8 cellular contexts compared by ENCODE assay signal in genomic region chr11:44568706-44569473, GRCh38. TPM values are rescaled to one million over a fixed set of nuclear protein-coding genes. Genes with fewer than 3 reads are reported as not detected.
DNase-seq lines count a peak whose midpoint lies in the region; ATAC-seq and TF ChIP-seq lines count a peak whose summit lies in the region.

No MANE protein-coding gene starts in this region.

- peak overlapping the region; percentile 95 for H3K27ac ChIP-seq in DND-41 (ENCODE audit: low read length)
- peak overlapping the region; percentile 50 for H3K27ac ChIP-seq in Karpas-422 (ENCODE audit: low read length)

- H3K9me3 Mint-ChIP-seq in naive B cell: no peaks in the 10 kb centered on the region

- peaks cover 8 to 9% of the 10 kb centered on the region in 2 donors for H3K36me3 Mint-ChIP-seq in naive B cell

- peak; percentile 68 for ATAC-seq in DND-41 (ENCODE audit: insufficient read depth, low read depth)
- ATAC-seq in GM21717 (IDR thresholded peaks at IDR 0.05; ENCODE audit: unreplicated experiment): peak; percentile 47
- peak; percentile 45 to 56 for ATAC-seq in naive B cell (ENCODE audit: low read depth in 2 of 2)

- H3K27me3 Mint-ChIP-seq in naive B cell: no peaks in the 10 kb centered on the region

- peaks cover 93% of the 10 kb centered on the region for H3K4me1 ChIP-seq in DND-41 (ENCODE audit: insufficient read depth, low read length)
- H3K4me1 ChIP-seq in Karpas-422 (ENCODE audit: low read length): peaks cover 49% of the 10 kb centered on the region
- peaks cover 7% of the 10 kb centered on the region for H3K4me1 ChIP-seq in HAP-1

- H2AFZ ChIP-seq in DND-41 (ENCODE audit: low read depth, low read length): no peak overlapping the region
- no peak overlapping the region for H2AFZ ChIP-seq in Karpas-422 (ENCODE audit: low read length)

- H3K4me3 ChIP-seq in DND-41 (ENCODE audit: low read depth in 1 of 2, low read length in 2 of 2): peak overlapping the region; percentile 13 to 96; a peak in 3 of 4 replicates
- peak overlapping the region; percentile 43; the same call in 1 of the 2 replicates for H3K4me3 ChIP-seq in Karpas-422 (ENCODE audit: low read length)
- H3K4me3 ChIP-seq in HAP-1: no peak overlapping the region

- peak overlapping the region; percentile 75 to 94 (median 91) for H3K4me3 Mint-ChIP-seq in naive B cell

- DNase-seq in DND-41 (peak; percentile 92), Karpas-422 (no peak), dermis microvascular lymphatic vessel endothelial cell (ENCODE audit: low read depth in 2 of 2) (peak; percentile 68 to 97), naive B cell (peak; percentile 81), HAP-1 (ENCODE audit: low spot score in 2 of 2) (no peak)
- peak; percentile 90 to 94 for DNase-seq in activated CD4-positive, alpha-beta T cell treated with anti-CD3 and anti-CD28 coated beads, Interleukin-2, amount 50 U/mL, for 48 hours
- peak; percentile 31 to 67 (median 54) for DNase-seq in stimulated activated naive CD4-positive, alpha-beta T cell (lab: John Stamatoyannopoulos, UW)

- peaks cover 69 to 94% (median 88%) of the 10 kb centered on the region in 3 donors for H3K4me1 Mint-ChIP-seq in naive B cell

- in situ Hi-C loops in HAP-1 (cut with MboI; ENCODE audit: low sequenced_read_pairs): no loop called here

- peak overlapping the region; percentile 86 to 98 (median 93) for H3K27ac Mint-ChIP-seq in naive B cell

- H4K20me1 ChIP-seq in DND-41 (ENCODE audit: insufficient read depth, low read length) (peaks cover 30% of the 10 kb centered on the region), Karpas-422 (ENCODE audit: insufficient read depth, low read depth, low read length) (0 out of 2 replicates have a peak, but pooled peaks cover 6% of the 10 kb centered on the region)

- H3K79me2 ChIP-seq in DND-41 (ENCODE audit: insufficient read depth, low read length): peaks cover 80% of the 10 kb centered on the region
- H3K79me2 ChIP-seq in Karpas-422 (ENCODE audit: low read length): peaks cover 6% of the 10 kb centered on the region; the same call in 1 of the 2 replicates

- H3K4me2 ChIP-seq in DND-41 (ENCODE audit: insufficient read depth, low read length) (peak overlapping the region; percentile 85), Karpas-422 (ENCODE audit: low read depth, low read length, poor library complexity, severe bottlenecking) (peak overlapping the region; percentile 16)

- H3K36me3 ChIP-seq in DND-41 (ENCODE audit: insufficient read depth, low read length) (peaks cover 48% of the 10 kb centered on the region), Karpas-422 (ENCODE audit: insufficient read depth, low read length) (no peaks in the 10 kb centered on the region), HAP-1 (replicated peaks) (no peaks in the 10 kb centered on the region)

- H3K9me3 ChIP-seq in DND-41 (ENCODE audit: insufficient read depth, low read length, severe bottlenecking) (no peaks in the 10 kb centered on the region), Karpas-422 (ENCODE audit: low read length) (no peaks in the 10 kb centered on the region), HAP-1 (no peaks in the 10 kb centered on the region)

- TF ChIP-seq CTCF in DND-41 (IDR thresholded peaks at IDR 0.05; ENCODE audit: borderline replicate concordance, extremely low read depth, low read length, poor library complexity, severe bottlenecking): no peak

- H3K27me3 ChIP-seq in DND-41 (ENCODE audit: insufficient read depth, low read length, poor library complexity) (no peaks in the 10 kb centered on the region), Karpas-422 (ENCODE audit: low read length) (no peaks in the 10 kb centered on the region), HAP-1 (ENCODE audit: low read depth) (no peaks in the 10 kb centered on the region)

- peak overlapping the region; percentile 82 for H3K9ac ChIP-seq in DND-41 (ENCODE audit: low read depth, low read length)
- H3K9ac ChIP-seq in Karpas-422 (ENCODE audit: low read length): peak overlapping the region; percentile 14

- no peaks in the 10 kb centered on the region for H3K9me2 ChIP-seq in Karpas-422 (replicated peaks; ENCODE audit: insufficient read depth, low read length)

RNA-seq across cellular contexts. Expression of gene CD82, which starts 3.4 kb away (rescaled TPM):
- total RNA-seq in Karpas-422 (2014; rRNA removed; shearing (Covaris generic); ENCODE audit: low replicate concordance): 22.2 and 39.5 TPM in 2 replicates
- total RNA-seq in dermis microvascular lymphatic vessel endothelial cell: 10.6 and 14.9 TPM in 2 replicates
- 100 to 1,000 TPM; 146 to 292 (median 225) TPM for polyA plus RNA-seq in naive B cell (ENCODE audit: low read depth in 6 of 6)

Comparison
In these comparisons a context has a peak if more than half of its experiments do, and no peak if none do; other contexts are left out.
1. DNase-seq: peak in DND-41 (single experiment), activated CD4-positive, alpha-beta T cell treated with anti-CD3 and anti-CD28 coated beads, Interleukin-2, amount 50 U/mL, for 48 hours (2 of 2), dermis microvascular lymphatic vessel endothelial cell (2 of 2), naive B cell (single experiment) and stimulated activated naive CD4-positive, alpha-beta T cell (6 of 6); none in Karpas-422 (single experiment) and HAP-1 (0 of 2).
2. Peak in every context shown above with its lines, with median percentiles within 50 percentile points of each other: ATAC-seq.